Comparison of ENCODE assay signal across 9 cellular contexts in the genomic region with DNA sequence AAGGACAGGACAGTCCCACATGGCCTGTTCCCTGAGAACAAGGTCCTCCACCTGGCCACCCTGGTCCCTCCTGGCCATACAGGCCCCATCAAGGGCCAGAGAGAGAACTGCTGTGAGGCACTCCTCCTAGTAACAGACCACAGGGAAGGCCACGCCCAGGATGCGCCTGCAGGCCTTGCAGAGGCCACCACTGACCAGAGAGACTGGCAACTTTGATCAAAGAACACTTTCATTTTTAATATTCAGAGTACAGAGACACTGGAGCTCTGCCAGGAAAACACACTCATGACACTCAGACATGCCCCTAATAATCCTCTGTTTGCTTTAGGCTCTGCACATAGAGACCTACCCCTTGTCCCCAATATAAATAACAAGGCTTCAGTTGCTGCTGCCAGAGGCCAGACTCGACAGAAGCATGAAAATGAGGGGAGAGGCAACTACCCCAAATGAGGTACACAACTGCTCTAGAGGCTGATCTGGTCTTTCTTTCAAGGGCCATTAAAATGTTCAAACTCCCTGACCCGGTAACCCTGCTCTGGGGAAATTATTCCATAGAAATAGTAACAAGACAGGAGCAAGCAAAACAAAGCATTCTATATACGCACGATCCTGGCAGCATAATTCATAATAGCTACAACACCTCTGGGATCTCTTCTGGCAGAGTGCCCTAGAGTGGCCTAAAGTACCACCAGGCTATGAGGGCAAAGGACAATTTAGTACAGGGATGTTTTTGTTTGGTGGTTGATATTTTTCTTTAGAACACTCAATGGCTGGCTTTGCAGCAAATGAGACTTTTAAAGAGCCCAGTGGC. TPM values are rescaled to one million over a fixed set of nuclear protein-coding genes. Genes with fewer than 3 reads are reported as not detected.
DNase-seq lines count a peak whose midpoint lies in the region; ATAC-seq and TF ChIP-seq lines count a peak whose summit lies in the region.
"Had no signal": no experiment of that assay in that cellular context is flagged by ENCODE, and none has a peak within 500 bp of the region (broad histone marks: within the 10 kb centered on the region; RNA-seq: fewer than 3 reads in every experiment).

No MANE protein-coding gene starts in this region.

- WGBS in H9 (ENCODE audit: extremely low coverage, insufficient read length, low lambda C conversion rate) = no CpG with 5 or more reads among the region's 6 CpGs
- 23 to 29% methylated on average over 6 of the region's 6 CpGs for WGBS in esophagus, 2 donors

- no peak overlapping the region for H4K5ac ChIP-seq in H9 (ENCODE audit: insufficient read length, low read depth, low read length)

- H3K27me3 ChIP-seq in H9 (ENCODE audit: insufficient read depth, low read length) (no peaks in the 10 kb centered on the region), esophagus (ENCODE audit: control insufficient read depth in 1 of 2, insufficient read depth in 2 of 2, low read length in 2 of 2) (no peaks in the 10 kb centered on the region), neutrophil (no peaks in the 10 kb centered on the region)

- no peaks in the 10 kb centered on the region for H3K23me2 ChIP-seq in H9 (ENCODE audit: insufficient read length, low read depth, low read length, poor library complexity, severe bottlenecking)

- ATAC-seq in HG03097 (IDR thresholded peaks at IDR 0.05; ENCODE audit: low FRiP score, unreplicated experiment) = no peak

- no peak for TF ChIP-seq CTCF in H9 (conservative IDR thresholded peaks at IDR 0.05)
- TF ChIP-seq CTCF in neutrophil (IDR thresholded peaks at IDR 0.05) = peak; percentile 21

- no peak overlapping the region for H2BK12ac ChIP-seq in H9 (ENCODE audit: insufficient read length, low read depth, low read length)

- H3K4me2 ChIP-seq in H9 (ENCODE audit: insufficient read depth, insufficient read length, low read length) = no peak overlapping the region

- H3K56ac ChIP-seq in H9 (ENCODE audit: insufficient read length, low read depth, low read length) = no peak overlapping the region

- no peak overlapping the region for H3K4me3 ChIP-seq in esophagus (ENCODE audit: low read depth in 1 of 2, low read length in 2 of 2)
- peak overlapping the region; percentile 37 to 50 for H3K4me3 ChIP-seq in neutrophil (ENCODE audit: low read depth in 1 of 2, low read length in 1 of 2)

- no peak overlapping the region for H2BK15ac ChIP-seq in H9 (ENCODE audit: low read depth, low read length)

- H3K9me3 Mint-ChIP-seq in H9 = no peaks in the 10 kb centered on the region

- no peak overlapping the region for H3K14ac ChIP-seq in H9 (ENCODE audit: insufficient read depth, low read length)

- peaks cover 6% of the 10 kb centered on the region; the same call in 1 of the 2 replicates for H3K79me2 ChIP-seq in H9 (ENCODE audit: insufficient read depth, low read length)

- H3K4me1 ChIP-seq in H9 (ENCODE audit: insufficient read depth, low read length) (peaks cover 8% of the 10 kb centered on the region; the same call in 1 of the 2 replicates), esophagus (ENCODE audit: control insufficient read depth in 2 of 2, insufficient read depth in 2 of 2, low read length in 1 of 2) (peaks cover 32 to 57% of the 10 kb centered on the region in 2 donors), neutrophil (ENCODE audit: control insufficient read depth in 1 of 2, insufficient read depth in 1 of 2, low read depth in 1 of 2, low read length in 1 of 2) (peaks cover 97 to 100% of the 10 kb centered on the region in 2 experiments)

- no peak overlapping the region for H3K23ac ChIP-seq in H9 (ENCODE audit: insufficient read length, low read depth, low read length)

- H2BK20ac ChIP-seq in H9 (ENCODE audit: low read depth, low read length, poor library complexity, severe bottlenecking) = no peak overlapping the region

- H3K4me3 Mint-ChIP-seq in H9 = no peak overlapping the region; a peak in 1 of 5 replicates

- H2BK120ac ChIP-seq in H9 (ENCODE audit: low read depth, low read length, poor library complexity, severe bottlenecking) = no peak overlapping the region

- in situ Hi-C loops in SK-MEL-5 (cut with HindIII; ENCODE audit: low pct_unique_long_range_greater_than_20kb, low sequenced_read_pairs) = no loop called here

- no peak overlapping the region for H2AK5ac ChIP-seq in H9 (ENCODE audit: insufficient read length, low read length)

- no peak overlapping the region for H4K91ac ChIP-seq in H9 (ENCODE audit: insufficient read length, low read depth, low read length)

- no peak overlapping the region for H2AFZ ChIP-seq in H9 (ENCODE audit: low read length)

- no peak overlapping the region for H3K4ac ChIP-seq in H9 (ENCODE audit: low read depth, low read length)

- H3K27ac Mint-ChIP-seq in H9 = peak overlapping the region; percentile 25 to 41 (median 27); a peak in 2 of 7 replicates

- no peaks in the 10 kb centered on the region for H3K9me3 ChIP-seq in H9 (ENCODE audit: control insufficient read depth, low read depth, low read length)
- H3K9me3 ChIP-seq in esophagus (ENCODE audit: control insufficient read depth in 2 of 2, insufficient read depth in 1 of 2, low read depth in 1 of 2, low read length in 1 of 2) = no peaks in the 10 kb centered on the region
- H3K9me3 ChIP-seq in neutrophil = no peaks in the 10 kb centered on the region

- peaks cover 8 to 28% (median 20%) of the 10 kb centered on the region in 3 experiments; a peak in 6 of 7 replicates for H3K36me3 Mint-ChIP-seq in H9 (ENCODE audit: insufficient read depth in 1 of 3, low read depth in 3 of 3)

- no peak overlapping the region for H3K9ac ChIP-seq in H9 (ENCODE audit: extremely low read depth, insufficient read length, low read length)

- DNase-seq in H9 (no peak), SK-MEL-5 (ENCODE audit: low read depth, low spot score) (peak; percentile 75), inferior parietal cortex (ENCODE audit: extremely low spot score) (no peak), NCI-H82 (lab: John Stamatoyannopoulos, UW) (no peak)
- no peak for DNase-seq in activated T-cell treated with anti-CD3 and anti-CD28 coated beads, Interleukin-2, amount 50 U/mL, for 48 hours

- H4K20me1 ChIP-seq in H9 (ENCODE audit: control insufficient read depth, insufficient read depth, insufficient read length) = no peaks in the 10 kb centered on the region

- H2BK5ac ChIP-seq in H9 (ENCODE audit: insufficient read length, low read length) = no peak overlapping the region

- H3K4me1 Mint-ChIP-seq in H9 = peaks cover 40 to 42% of the 10 kb centered on the region in 2 experiments

- H3K36me3 ChIP-seq in esophagus (ENCODE audit: control insufficient read depth in 2 of 2, insufficient read depth in 2 of 2, low read length in 1 of 2) (peaks cover 0 to 2% of the 10 kb centered on the region in 2 donors), neutrophil (no peaks in the 10 kb centered on the region)

- H3K27ac ChIP-seq in H9 (ENCODE audit: insufficient read length, low read depth, low read length) = no peak overlapping the region
- H3K27ac ChIP-seq in esophagus (ENCODE audit: low read depth in 2 of 2, low read length in 1 of 2) = peak overlapping the region; percentile 84 to 92
- peak overlapping the region; percentile 86 for H3K27ac ChIP-seq in neutrophil

- H4K8ac ChIP-seq in H9 (replicated peaks; ENCODE audit: insufficient read length, low read depth, low read length) = no peak overlapping the region

- H3K79me1 ChIP-seq in H9 (ENCODE audit: insufficient read depth, low read depth, low read length, poor library complexity, severe bottlenecking) = peaks cover 4% of the 10 kb centered on the region

- no peaks in the 10 kb centered on the region for H3K27me3 Mint-ChIP-seq in H9 (ENCODE audit: low read depth)

- H3K18ac ChIP-seq in H9 (ENCODE audit: insufficient read length, low read depth, low read length) = no peak overlapping the region

- H3T11ph ChIP-seq in H9 (ENCODE audit: low read length) = no peak overlapping the region

RNA-seq across cellular contexts. Expression of gene CCDC12, which starts 44.7 kb away (rescaled TPM):
- 49.1 and 54.0 TPM in 2 replicates for total RNA-seq in H9 (2021)
- 21.5 and 24.6 TPM in 2 replicates for total RNA-seq in SK-MEL-5 (2014; rRNA removed; shearing (Covaris generic))
- polyA plus RNA-seq in SK-MEL-5 (2015; cell fraction: cytosol; rRNA removed) = 28.3 and 31.4 TPM in 2 replicates
- 21.1 and 24.3 TPM in 2 replicates for polyA plus RNA-seq in SK-MEL-5 (2015; cell fraction: nucleus; rRNA removed)
- 10 to 100 TPM; 82.5 to 90.1 TPM for polyA plus RNA-seq in esophagus

RNA-seq across cellular contexts. Expression of gene NBEAL2, which starts 47.6 kb away (rescaled TPM):
- total RNA-seq in H9 (2021) = 50.4 and 52.1 TPM in 2 replicates
- total RNA-seq in SK-MEL-5 (2014; rRNA removed; shearing (Covaris generic)) = 5.3 and 6.1 TPM in 2 replicates
- polyA plus RNA-seq in SK-MEL-5 (2015; cell fraction: cytosol; rRNA removed) = 10.2 and 10.9 TPM in 2 replicates
- polyA plus RNA-seq in SK-MEL-5 (2015; cell fraction: nucleus; rRNA removed) = 100 and 116 TPM in 2 replicates
- 100 to 1,000 TPM; 173 to 211 TPM for polyA plus RNA-seq in esophagus

RNA-seq across cellular contexts. Expression of gene PTH1R, which starts 54.3 kb away (rescaled TPM):
- total RNA-seq in H9 (2021) = 0.99 and 1.0 TPM in 2 replicates
- 0.48 TPM in 1 of 2 replicates, not detected in the other for total RNA-seq in SK-MEL-5 (2014; rRNA removed; shearing (Covaris generic))
- polyA plus RNA-seq in SK-MEL-5 (2015; cell fraction: cytosol; rRNA removed) = 0.13 and 0.14 TPM in 2 replicates
- 7.0 TPM in 1 of 2 replicates, not detected in the other for polyA plus RNA-seq in SK-MEL-5 (2015; cell fraction: nucleus; rRNA removed)
- 1 to 10 TPM; 2.0 to 3.3 TPM for polyA plus RNA-seq in esophagus
- total RNA-seq: mononuclear cell had no signal

Comparison
In these comparisons a context has a peak if more than half of its experiments do, and no peak if none do; other contexts are left out.
1. H3K4me3 ChIP-seq: peak in neutrophil (2 of 2); none in esophagus (0 of 2).